ENCODE assay signal across 20 cellular contexts in genomic region chr3:183799471-183799870, GRCh38. TPM values are rescaled to one million over a fixed set of nuclear protein-coding genes. Genes with fewer than 3 reads are reported as not detected.
DNase-seq lines count a peak whose midpoint lies in the region; TF ChIP-seq lines count a peak whose summit lies in the region.
"Had no signal": no experiment of that assay in that cellular context is flagged by ENCODE, and none has a peak within 500 bp of the region (broad histone marks: within the 10 kb centered on the region; RNA-seq: fewer than 3 reads in every experiment).

No MANE protein-coding gene starts in this region.

- H3K27me3 ChIP-seq in stomach (no peaks in the 10 kb centered on the region), BE2C (no peaks in the 10 kb centered on the region)
- H3K27me3 ChIP-seq: BLaER1 had no signal

- DNase-seq in OCI-M1 (lab: John Stamatoyannopoulos, UW) (peak; percentile 6), caudate nucleus (lab: John Stamatoyannopoulos, UW) (no peak), inferior parietal cortex (ENCODE audit: extremely low spot score) (peak; percentile 39), substantia nigra (lab: John Stamatoyannopoulos, UW) (peak in 1 of 49 donors; percentile 26), H4 (ENCODE audit: low spot score) (no peak), stomach (no peak), BE2C (no peak)
- DNase-seq: CD8-positive, alpha-beta T cell; GM23248; KBM-7; NCI-H1092 treated with DMSO at 0.1 percent for 48 hours; NCI-H1436 treated with DMSO at 0.1 percent for 48 hours; NCI-H1930; NCI-H510A; NCI-H748 treated with DMSO at 0.1 percent for 48 hours; NK-92 treated with Interleukin-12 subunit alpha and Interleukin-12 subunit beta, amount 100 ng/mL, for 24 hours; SIG-M5 had no signal

- no peak for TF ChIP-seq POLR2A in stomach (IDR thresholded peaks at IDR 0.05)

- H3K27ac ChIP-seq in caudate nucleus (ENCODE audit: low read depth, low read length), result peak overlapping the region; percentile 95
- peak overlapping the region; percentile 95 for H3K27ac ChIP-seq in substantia nigra (ENCODE audit: low read depth, low read length, poor library complexity, severe bottlenecking)
- no peak overlapping the region for H3K27ac ChIP-seq in stomach
- H3K27ac ChIP-seq: BLaER1, GM23248, HL-60 had no signal

- H3K4me3 ChIP-seq in stomach (no peak overlapping the region), BE2C (ENCODE audit: low read depth, low read length) (no peak overlapping the region)
- H3K4me3 ChIP-seq: BLaER1, GM23248, HAP-1 had no signal

- H3K9me3 ChIP-seq in stomach (no peaks in the 10 kb centered on the region), BE2C (no peaks in the 10 kb centered on the region)
- H3K9me3 ChIP-seq: BLaER1, HAP-1 had no signal

- TF ChIP-seq EP300 in stomach (IDR thresholded peaks at IDR 0.05), result no peak

- intact Hi-C loops in stomach (cut with DNase I; ENCODE audit: low total_unique reads), result no loop called here

- 84 to 91% (median 88%) methylated on average over 5 of the region's 5 CpGs for WGBS in stomach, 5 donors

- H3K36me3 ChIP-seq in stomach, result peaks cover 46 to 82% (median 79%) of the 10 kb centered on the region in 4 donors
- H3K36me3 ChIP-seq in BE2C, result peaks cover 83% of the 10 kb centered on the region

- no peaks in the 10 kb centered on the region for H3K4me1 ChIP-seq in stomach
- H3K4me1 ChIP-seq in BE2C, result no peaks in the 10 kb centered on the region
- H3K4me1 ChIP-seq: BLaER1, HAP-1 had no signal

- TF ChIP-seq CTCF in stomach (IDR thresholded peaks at IDR 0.05) (no peak), BE2C (IDR thresholded peaks at IDR 0.05; ENCODE audit: low read depth, low read length) (no peak)

RNA-seq across cellular contexts. Expression of gene MAP6D1, which starts 25.9 kb away (rescaled TPM):
- 1.0 TPM in 1 of 2 replicates, not detected in the other for total RNA-seq in H4 (2014; rRNA removed; shearing (Covaris generic))
- total RNA-seq in stomach, result under 1 TPM in 1 of 5 donors, not detected in 4; 0.58 TPM
- polyA plus RNA-seq in stomach, result 1 to 10 TPM in 1 of 3 donors, under 1 TPM in 1, not detected in 1; 0.25 to 1.0 TPM
- 1.9 TPM for polyA plus RNA-seq in BE2C (2012; ENCODE audit: insufficient read depth, insufficient read length, low read depth)

Comparison
In these comparisons a context has a peak if more than half of its experiments do, and no peak if none do; other contexts are left out.
1. DNase-seq: peak in OCI-M1 (single experiment) and inferior parietal cortex (single experiment); none in caudate nucleus (0 of 61), H4 (single experiment), stomach (single experiment) and BE2C (single experiment).
2. H3K27ac ChIP-seq: peak in caudate nucleus (single experiment) and substantia nigra (single experiment); none in stomach (0 of 5).